In genomic region chr2:232435805-232436204, GRCh38 we compare ENCODE assay signal across 29 cellular contexts. TPM values are rescaled to one million over a fixed set of nuclear protein-coding genes. Genes with fewer than 3 reads are reported as not detected.
DNase-seq lines count a peak whose midpoint lies in the region; ATAC-seq, FAIRE-seq and TF ChIP-seq lines count a peak whose summit lies in the region.
"Had no signal": no experiment of that assay in that cellular context is flagged by ENCODE, and none has a peak within 500 bp of the region (broad histone marks: within the 10 kb centered on the region; RNA-seq: fewer than 3 reads in every experiment).

No MANE protein-coding gene starts in this region.

- H3K4me3 ChIP-seq in PC-9 (no peak overlapping the region), kidney (ENCODE audit: low read length in 2 of 2) (no peak overlapping the region)
- H3K4me3 ChIP-seq: SK-N-MC had no signal

- H3K9me2 ChIP-seq in PC-9 (ENCODE audit: insufficient read depth), result no peaks in the 10 kb centered on the region

- ATAC-seq in Right ventricle myocardium inferior, result no peak
- no peak for ATAC-seq in left ventricle myocardium superior

- H3K9ac ChIP-seq in kidney (ENCODE audit: low read length in 2 of 2), result no peak overlapping the region

- H3K27ac ChIP-seq in PC-9 (peak overlapping the region; percentile 67), kidney (ENCODE audit: low read depth in 2 of 2, low read length in 2 of 2) (no peak overlapping the region)
- H3K27ac ChIP-seq: RWPE1, SK-N-MC had no signal

- intact Hi-C loops in Right ventricle myocardium inferior (cut with DNase I) (loop anchor here (5.0 to 10.0 kb wide), 2 partner anchors 111 to 509 kb away; partner anchors contain the start of gene NPPC), left ventricle myocardium superior (cut with micrococcal nuclease) (no loop called here), PC-9 (cut with micrococcal nuclease; ENCODE audit: unreplicated experiment) (loop anchor here (5.0 kb wide), 3 partner anchors 49 to 109 kb away; no protein-coding TSS in a partner anchor), kidney (cut with DNase I) (loop anchor here (10.0 kb wide), 1 partner anchor 521 kb away; no protein-coding TSS in a partner anchor), posterior vena cava (cut with DNase I) (loop anchor here in 1 of 2 donors (5.0 kb wide), 1 partner anchor 529 kb away; no protein-coding TSS in a partner anchor)

- BruUV-seq in PC-9 (replicated peaks; lab: Mats Ljungman, UMichigan), result no TSS peak

- no peaks in the 10 kb centered on the region for H3F3A ChIP-seq in PC-9 (ENCODE audit: insufficient read depth, low read depth)

- H2AFZ ChIP-seq in PC-9, result no peak overlapping the region

- POLR2A ChIA-PET in PC-9 (lab: Charles Lee; ENCODE audit: unreplicated experiment), result no interaction called here

- H3K9me3 ChIP-seq in PC-9 (ENCODE audit: insufficient read depth, low read depth) (no peaks in the 10 kb centered on the region), kidney (ENCODE audit: control insufficient read depth in 1 of 2, low read length in 2 of 2) (no peaks in the 10 kb centered on the region)

- H4K20me1 ChIP-seq in PC-9 (ENCODE audit: insufficient read depth), result no peaks in the 10 kb centered on the region

- H3K27me3 ChIP-seq in PC-9 (ENCODE audit: insufficient read depth, low read depth), result no peaks in the 10 kb centered on the region

- H3K36me3 ChIP-seq in PC-9 (ENCODE audit: low read depth), result no peaks in the 10 kb centered on the region
- H3K36me3 ChIP-seq in kidney (ENCODE audit: control insufficient read depth in 1 of 2, insufficient read depth in 2 of 2, low read length in 2 of 2), result no peaks in the 10 kb centered on the region

- CTCF ChIA-PET in PC-9 (lab: Charles Lee), result no interaction called here

- peak; percentile 35 for DNase-seq in Right ventricle myocardium inferior (ENCODE audit: missing footprints)
- DNase-seq in left ventricle myocardium superior, result no peak
- no peak for DNase-seq in PC-9
- DNase-seq in kidney, result peak; percentile 13
- peak; percentile 51 for DNase-seq in posterior vena cava (ENCODE audit: low spot score)
- no peak for DNase-seq in GM20000 (ENCODE audit: low spot score)
- DNase-seq in glomerular visceral epithelial cell (ENCODE audit: extremely low spot score), result no peak
- no peak for DNase-seq in NCI-H510A treated with DMSO at 0.1 percent for 48 hours (lab: John Stamatoyannopoulos, UW)
- DNase-seq: 8988T; ACHN; Calu3; DMS153; DND-41; KBM-7; NCI-H1105 treated with DMSO at 0.1 percent for 48 hours; NCI-H2029; NCI-H446; NCI-H526; NCI-H82; NK-92 treated with Interleukin-12 subunit alpha and Interleukin-12 subunit beta, amount 100 ng/mL, for 24 hours; SHP77 treated with DMSO at 0.1 percent for 48 hours had no signal

- FAIRE-seq in kidney (lab: Jason Lieb, UNC), result no peak
- FAIRE-seq: GM19239, H54, HTR-8/SVneo had no signal

- no peaks in the 10 kb centered on the region for H3K79me2 ChIP-seq in PC-9 (ENCODE audit: low read depth)

- peak overlapping the region; percentile 11; the same call in 1 of the 2 replicates for H3K4me2 ChIP-seq in PC-9

- H3K4me1 ChIP-seq in PC-9 (replicated peaks; ENCODE audit: insufficient read depth) (peaks cover 10% of the 10 kb centered on the region), kidney (ENCODE audit: control insufficient read depth in 1 of 2, insufficient read depth in 1 of 2, low read depth in 1 of 2, low read length in 2 of 2) (no peaks in the 10 kb centered on the region)

- TF ChIP-seq CTCF in PC-9 (conservative IDR thresholded peaks at IDR 0.05) (no peak), kidney (IDR thresholded peaks at IDR 0.05; ENCODE audit: borderline replicate concordance, extremely low read depth, insufficient read depth) (no peak), GM20000 (IDR thresholded peaks at IDR 0.05; ENCODE audit: extremely low read depth, missing control alignments) (no peak)

RNA-seq across cellular contexts. Expression of gene ALPI, which starts 20.1 kb away (rescaled TPM):
- total RNA-seq in Right ventricle myocardium inferior (not detected), left ventricle myocardium superior (not detected), PC-9 (2021) (not detected in 2 replicates), kidney (0.09 TPM), posterior vena cava (not detected)
- 0.49 TPM for polyA plus RNA-seq in kidney (ENCODE audit: insufficient read depth, low read depth, low replicate concordance)
- total RNA-seq: Calu3, LHCN-M2, MCF 10A had no signal
- polyA plus RNA-seq: BJ had no signal

RNA-seq across cellular contexts. Expression of gene ALPG, which starts 29.2 kb away (rescaled TPM):
- total RNA-seq in Right ventricle myocardium inferior, result not detected
- not detected for total RNA-seq in left ventricle myocardium superior
- 0.76 and 1.2 TPM in 2 replicates for total RNA-seq in PC-9 (2021)
- not detected for total RNA-seq in kidney
- polyA plus RNA-seq in kidney (ENCODE audit: insufficient read depth, low read depth, low replicate concordance), result not detected
- not detected for total RNA-seq in posterior vena cava
- total RNA-seq: Calu3, LHCN-M2, MCF 10A had no signal
- polyA plus RNA-seq: BJ had no signal

RNA-seq across cellular contexts. Expression of gene ECEL1, which starts 51.8 kb away (rescaled TPM):
- total RNA-seq in Right ventricle myocardium inferior (not detected), left ventricle myocardium superior (0.37 TPM), PC-9 (2021) (not detected in 2 replicates), kidney (6.7 TPM), posterior vena cava (1 to 10 TPM in 1 of 2 donors, under 1 TPM in 1; 0.52 to 2.8 TPM)
- polyA plus RNA-seq in kidney (ENCODE audit: insufficient read depth, low read depth, low replicate concordance), result 8.5 TPM
- total RNA-seq: Calu3, LHCN-M2, MCF 10A had no signal
- polyA plus RNA-seq: BJ had no signal

RNA-seq across cellular contexts. Expression of gene ALPP, which starts 57.3 kb away (rescaled TPM):
- total RNA-seq in Right ventricle myocardium inferior (not detected), left ventricle myocardium superior (not detected), PC-9 (2021) (47.5 and 57.8 TPM in 2 replicates), kidney (not detected), posterior vena cava (not detected)
- not detected for polyA plus RNA-seq in kidney (ENCODE audit: insufficient read depth, low read depth, low replicate concordance)
- total RNA-seq: Calu3, LHCN-M2 had no signal
- polyA plus RNA-seq: BJ had no signal

Comparison
In these comparisons a context has a peak if more than half of its experiments do, and no peak if none do; other contexts are left out.
1. DNase-seq: peak in Right ventricle myocardium inferior (single experiment), kidney (single experiment) and posterior vena cava (single experiment); none in left ventricle myocardium superior (single experiment), PC-9 (0 of 2), GM20000 (single experiment), glomerular visceral epithelial cell (single experiment) and NCI-H510A treated with DMSO at 0.1 percent for 48 hours (single experiment).